Comparison of ENCODE assay signal across 26 cellular contexts in the genomic region with DNA sequence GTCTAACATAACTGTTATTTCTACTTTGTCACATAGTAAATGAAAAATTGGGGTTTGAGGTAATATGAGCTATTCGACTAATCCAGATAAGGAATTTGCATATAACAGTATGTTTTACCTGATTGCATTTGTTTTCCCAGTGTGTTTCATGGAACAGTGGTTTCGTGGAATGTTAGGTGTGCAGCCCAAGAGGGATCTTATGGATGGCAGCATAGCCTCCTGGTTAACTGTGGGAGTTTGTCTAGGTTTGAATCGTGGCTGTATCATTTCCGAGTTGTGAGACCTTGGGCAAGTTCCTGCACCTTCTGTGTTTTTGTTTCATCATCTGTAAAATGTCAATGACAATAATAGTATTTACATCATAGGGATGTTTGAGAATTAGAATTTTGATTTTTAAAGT. TPM values are rescaled to one million over a fixed set of nuclear protein-coding genes. Genes with fewer than 3 reads are reported as not detected.
"Had no signal": no experiment of that assay in that cellular context is flagged by ENCODE, and none has a peak within 500 bp of the region (broad histone marks: within the 10 kb centered on the region; RNA-seq: fewer than 3 reads in every experiment).

No MANE protein-coding gene starts in this region.

- H3K27ac Mint-ChIP-seq: activated naive CD8-positive, alpha-beta T cell treated with anti-CD3 and anti-CD28 coated beads for 36 hours; activated T-helper 2 cell treated with anti-CD3 and anti-CD28 coated beads, Interferon-gamma antibody, Interleukin-2, Interleukin-4, amounts not matched to agents 10 μg/mL and 5 μg/mL and 100 μg/mL, durations not matched to agents 14 hours and 24 hours and 36 hours; endodermal cell; mesothelial cell of epicardium; natural killer cell had no signal

- H3K27me3 ChIP-seq: right atrium auricular region, upper lobe of left lung had no signal

- H3K4me3 ChIP-seq: coronary artery, heart right ventricle, prostate gland, right atrium auricular region, upper lobe of left lung had no signal

- H3K4me1 ChIP-seq: heart right ventricle, prostate gland, right atrium auricular region, upper lobe of left lung had no signal

- H3K9me3 Mint-ChIP-seq: activated naive CD8-positive, alpha-beta T cell treated with anti-CD3 and anti-CD28 coated beads for 36 hours; activated T-cell treated with anti-CD3 and anti-CD28 coated beads, Interleukin-2, amount 50 U/mL, for 4 hours; activated T-helper 2 cell treated with anti-CD3 and anti-CD28 coated beads, Interferon-gamma antibody, Interleukin-2, Interleukin-4, amounts not matched to agents 10 μg/mL and 5 μg/mL and 100 μg/mL, durations not matched to agents 14 hours and 24 hours and 36 hours; endodermal cell; mesothelial cell of epicardium; natural killer cell had no signal

- H3K4me1 Mint-ChIP-seq: activated naive CD8-positive, alpha-beta T cell treated with anti-CD3 and anti-CD28 coated beads for 36 hours; natural killer cell had no signal

- H3K36me3 Mint-ChIP-seq: activated naive CD8-positive, alpha-beta T cell treated with anti-CD3 and anti-CD28 coated beads for 36 hours; mesothelial cell of epicardium; natural killer cell had no signal

- H3K27ac ChIP-seq: coronary artery, heart right ventricle, prostate gland, right atrium auricular region, upper lobe of left lung had no signal

- H3K9me3 ChIP-seq: heart right ventricle, prostate gland, right atrium auricular region, upper lobe of left lung had no signal

- H3K4me3 Mint-ChIP-seq: activated naive CD8-positive, alpha-beta T cell treated with anti-CD3 and anti-CD28 coated beads for 36 hours; activated T-cell treated with anti-CD3 and anti-CD28 coated beads, Interleukin-2, amount 50 U/mL, for 4 hours; endodermal cell; mesothelial cell of epicardium; natural killer cell had no signal

- H3K36me3 ChIP-seq: heart right ventricle, prostate gland, right atrium auricular region, upper lobe of left lung had no signal

- DNase-seq: activated CD4-positive, alpha-beta T cell treated with anti-CD3 and anti-CD28 coated beads for 4 hours; activated CD4-positive, alpha-beta T cell treated with anti-CD3 and anti-CD28 coated beads, Interleukin-2, amount 50 U/mL, for 48 hours; activated CD4-positive, CD25-positive, alpha-beta regulatory T cell; activated CD8-positive, alpha-beta memory T cell treated with anti-CD3 and anti-CD28 coated beads, Interleukin-2, amount 50 U/mL, for 48 hours; activated naive CD4-positive, alpha-beta T cell; activated naive CD8-positive, alpha-beta T cell treated with anti-CD3 and anti-CD28 coated beads for 36 hours; activated T-cell treated with anti-CD3 and anti-CD28 coated beads, Interleukin-2, amount 50 U/mL, for 4 hours; cerebellar nuclear complex; endodermal cell; heart right ventricle; kidney glomerular epithelial cell; left ventricle myocardium superior; mammary epithelial cell; natural killer cell; stimulated activated CD4-positive, alpha-beta T cell treated with anti-CD3 and anti-CD28 coated beads, Interleukin-12 subunit alpha, Interleukin-12 subunit beta, amount 100 ng/mL, for 4 hours; stimulated activated CD4-positive, alpha-beta T cell treated with anti-CD3 and anti-CD28 coated beads, Interleukin-4, amount 100 ng/mL, for 4 hours; stimulated activated naive CD8-positive, alpha-beta T cell treated with anti-CD3 and anti-CD28 coated beads, Interleukin-15, Interleukin-2, amounts not matched to agents 100 U/mL and 50 U/mL, for 24 hours; T-helper 1 cell; T-helper 9 cell; upper lobe of left lung had no signal

RNA-seq across cellular contexts. Expression of gene BMPR1B, which starts 7.9 kb away (rescaled TPM):
- total RNA-seq: activated CD8-positive, alpha-beta memory T cell treated with anti-CD3 and anti-CD28 coated beads for 36 hours; activated naive CD8-positive, alpha-beta T cell treated with anti-CD3 and anti-CD28 coated beads for 36 hours; activated T-cell treated with anti-CD3 and anti-CD28 coated beads, Interleukin-2, amount 50 U/mL, for 4 hours; activated T-helper 2 cell treated with anti-CD3 and anti-CD28 coated beads, Interferon-gamma antibody, Interleukin-2, Interleukin-4, amounts not matched to agents 10 μg/mL and 5 μg/mL and 100 μg/mL, durations not matched to agents 14 hours and 24 hours and 36 hours had no signal
